ENCODE assay signal across 7 cellular contexts in the genomic region with DNA sequence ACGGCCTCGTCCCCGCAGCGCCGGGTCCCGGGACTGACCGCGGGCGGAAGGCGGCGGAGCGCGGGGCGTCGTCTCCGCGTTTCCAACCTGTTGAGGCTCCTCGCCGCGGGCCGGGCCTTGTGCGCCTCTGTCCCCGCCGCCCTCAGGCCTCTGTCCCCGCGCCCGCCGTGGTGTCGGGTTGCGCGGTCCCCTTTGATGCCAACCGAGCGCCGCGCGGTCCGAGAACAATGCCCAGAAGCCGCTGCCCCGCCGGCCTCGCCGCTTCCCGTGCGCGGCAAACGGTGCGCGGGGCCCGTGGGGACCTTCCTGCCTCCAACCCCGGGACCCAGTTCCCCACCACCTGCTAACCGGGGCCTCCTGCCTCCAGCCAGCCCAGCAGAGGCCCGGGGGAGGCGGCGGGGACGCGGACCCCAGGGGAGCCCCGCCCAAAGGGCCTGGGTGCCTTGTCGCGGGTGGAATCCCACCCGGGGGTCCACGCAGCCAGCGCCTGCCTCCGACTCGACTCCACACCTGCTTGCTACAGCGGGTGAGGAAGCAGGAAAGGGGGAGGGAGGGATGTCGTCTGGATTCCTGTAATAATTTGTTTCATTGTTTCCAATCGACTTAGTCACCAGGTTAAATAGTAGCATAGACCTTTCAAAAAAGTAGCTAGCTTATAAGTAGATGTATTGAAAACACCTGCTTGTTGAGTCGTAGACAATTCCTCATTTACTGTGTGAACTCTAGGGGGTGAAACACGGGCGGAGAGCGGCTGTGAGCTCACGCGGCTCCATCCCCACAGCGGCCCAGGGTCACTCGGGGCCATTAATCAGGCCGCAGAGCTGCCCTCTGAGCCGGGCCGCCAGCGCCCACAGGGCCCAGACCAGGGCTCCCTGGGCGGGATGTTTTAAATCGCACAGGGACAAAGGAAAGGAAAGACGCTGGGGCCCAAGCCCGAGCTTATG. TPM values are rescaled to one million over a fixed set of nuclear protein-coding genes. Genes with fewer than 3 reads are reported as not detected.
DNase-seq lines count a peak whose midpoint lies in the region; ATAC-seq and FAIRE-seq lines count a peak whose summit lies in the region.

No MANE protein-coding gene starts in this region.

- H3K27me3 Mint-ChIP-seq in activated T-helper 2 cell treated with anti-CD3 and anti-CD28 coated beads, Interferon-gamma antibody, Interleukin-2, Interleukin-4, amounts not matched to agents 10 μg/mL and 5 μg/mL and 100 μg/mL, durations not matched to agents 14 hours and 24 hours and 36 hours (ENCODE audit: low read depth) = peaks cover 45% of the 10 kb centered on the region

- no peaks in the 10 kb centered on the region for H3K36me3 ChIP-seq in small intestine (ENCODE audit: control insufficient read depth in 2 of 2, insufficient read depth in 2 of 2, low read length in 2 of 2)

- ATAC-seq in GM19397 (IDR thresholded peaks at IDR 0.05; ENCODE audit: unreplicated experiment) = no peak

- peaks cover 3 to 5% of the 10 kb centered on the region in 2 donors for H3K27me3 ChIP-seq in small intestine (ENCODE audit: control insufficient read depth in 2 of 2, insufficient read depth in 2 of 2, low read length in 2 of 2)

- peaks cover 3% of the 10 kb centered on the region for H3K4me1 Mint-ChIP-seq in activated T-helper 2 cell treated with anti-CD3 and anti-CD28 coated beads, Interferon-gamma antibody, Interleukin-2, Interleukin-4, amounts not matched to agents 10 μg/mL and 5 μg/mL and 100 μg/mL, durations not matched to agents 14 hours and 24 hours and 36 hours (ENCODE audit: low read depth)

- WGBS in small intestine, 3 donors = 6 to 13% (median 12%) methylated on average over 73 to 83 of the region's 83 CpGs

- H3K4me3 Mint-ChIP-seq in activated T-helper 2 cell treated with anti-CD3 and anti-CD28 coated beads, Interferon-gamma antibody, Interleukin-2, Interleukin-4, amounts not matched to agents 10 μg/mL and 5 μg/mL and 100 μg/mL, durations not matched to agents 14 hours and 24 hours and 36 hours (ENCODE audit: low read depth) = peak overlapping the region; percentile 2

- peak overlapping the region; percentile 17 to 78 for H3K27ac ChIP-seq in small intestine (ENCODE audit: low read depth in 1 of 2, low read length in 1 of 2)

- DNase-seq in HTR-8/SVneo (ENCODE audit: insufficient read length, low spot score) = peak; percentile 35
- no peak for DNase-seq in activated T-helper 2 cell treated with anti-CD3 and anti-CD28 coated beads, Interferon-gamma antibody, Interleukin-2, Interleukin-4, amounts not matched to agents 10 μg/mL and 5 μg/mL and 100 μg/mL, durations not matched to agents 14 hours and 24 hours and 36 hours (ENCODE audit: low spot score)
- no peak for DNase-seq in small intestine
- no peak for DNase-seq in superior temporal gyrus (ENCODE audit: extremely low spot score)
- no peak for DNase-seq in frontal cortex (ENCODE audit: low spot score in 2 of 2)

- peaks cover 5% of the 10 kb centered on the region for H3K9me3 Mint-ChIP-seq in activated T-helper 2 cell treated with anti-CD3 and anti-CD28 coated beads, Interferon-gamma antibody, Interleukin-2, Interleukin-4, amounts not matched to agents 10 μg/mL and 5 μg/mL and 100 μg/mL, durations not matched to agents 14 hours and 24 hours and 36 hours

- H3K4me1 ChIP-seq in small intestine (ENCODE audit: control insufficient read depth in 2 of 2, insufficient read depth in 1 of 2, low read depth in 1 of 2, low read length in 1 of 2) = no peaks in the 10 kb centered on the region

- intact Hi-C loops in activated T-helper 2 cell treated with anti-CD3 and anti-CD28 coated beads, Interferon-gamma antibody, Interleukin-2, Interleukin-4, amounts not matched to agents 10 μg/mL and 5 μg/mL and 100 μg/mL, durations not matched to agents 14 hours and 24 hours and 36 hours (cut with micrococcal nuclease) = no loop called here

- peak; percentile 59 for FAIRE-seq in HTR-8/SVneo (lab: Jason Lieb, UNC)
- FAIRE-seq in small intestine (lab: Jason Lieb, UNC) = no peak
- FAIRE-seq in frontal cortex (lab: Jason Lieb, UNC) = no peak

- H3K4me3 ChIP-seq in iPS-11a (ENCODE audit: low read depth, low read length) = peak overlapping the region; percentile 62
- H3K4me3 ChIP-seq in small intestine (ENCODE audit: low read depth in 1 of 2, low read length in 2 of 2) = peak overlapping the region; percentile 38 to 57

- no peaks in the 10 kb centered on the region for H3K36me3 Mint-ChIP-seq in activated T-helper 2 cell treated with anti-CD3 and anti-CD28 coated beads, Interferon-gamma antibody, Interleukin-2, Interleukin-4, amounts not matched to agents 10 μg/mL and 5 μg/mL and 100 μg/mL, durations not matched to agents 14 hours and 24 hours and 36 hours (ENCODE audit: low read depth)

- H3K27ac Mint-ChIP-seq in activated T-helper 2 cell treated with anti-CD3 and anti-CD28 coated beads, Interferon-gamma antibody, Interleukin-2, Interleukin-4, amounts not matched to agents 10 μg/mL and 5 μg/mL and 100 μg/mL, durations not matched to agents 14 hours and 24 hours and 36 hours = no peak overlapping the region

- no peaks in the 10 kb centered on the region for H3K9me3 ChIP-seq in small intestine (ENCODE audit: control insufficient read depth, low read depth)

RNA-seq across cellular contexts. Expression of gene COL18A1, which starts 1.1 kb away (rescaled TPM):
- 2.9 and 3.4 TPM in 2 replicates for total RNA-seq in activated T-helper 2 cell treated with anti-CD3 and anti-CD28 coated beads, Interferon-gamma antibody, Interleukin-2, Interleukin-4, amounts not matched to agents 10 μg/mL and 5 μg/mL and 100 μg/mL, durations not matched to agents 14 hours and 24 hours and 36 hours
- polyA plus RNA-seq in small intestine = 10 to 100 TPM in 1 of 3 donors, 1 to 10 TPM in 2; 2.2 to 34.3 (median 5.7) TPM
- 11.4 TPM for total RNA-seq in frontal cortex
